ENCODE assay signal across 10 cellular contexts in genomic region chr18:41767960-41768359, GRCh38.
DNase-seq lines count a peak whose midpoint lies in the region; ATAC-seq, FAIRE-seq and TF ChIP-seq lines count a peak whose summit lies in the region.
"Had no signal": no experiment of that assay in that cellular context is flagged by ENCODE, and none has a peak within 500 bp of the region (broad histone marks: within the 10 kb centered on the region; RNA-seq: fewer than 3 reads in every experiment).

No MANE protein-coding gene starts in this region.

- no peaks in the 10 kb centered on the region for H3K36me3 Mint-ChIP-seq in astrocyte (ENCODE audit: low read depth, unreplicated experiment)
- no peaks in the 10 kb centered on the region for H3K36me3 Mint-ChIP-seq in CD4-positive, alpha-beta memory T cell

- BruUV-seq in IMR-90 (replicated peaks; lab: Mats Ljungman, UMichigan) = no TSS peak

- no peaks in the 10 kb centered on the region for H3K9me1 ChIP-seq in IMR-90 (ENCODE audit: insufficient read depth, low read length)

- H4K8ac ChIP-seq in IMR-90 (ENCODE audit: low read depth in 2 of 2, low read length in 2 of 2) = no peak overlapping the region

- no peak overlapping the region for H3K27ac ChIP-seq in IMR-90 (ENCODE audit: insufficient read depth, low read length)
- no peak overlapping the region for H3K27ac ChIP-seq in astrocyte (ENCODE audit: low read depth, low read length)
- no peak overlapping the region for H3K27ac ChIP-seq in CD4-positive, alpha-beta memory T cell (ENCODE audit: low read depth, low read length)

- no peaks in the 10 kb centered on the region for H3K79me2 ChIP-seq in astrocyte (ENCODE audit: insufficient read depth, low read length)

- H2BK120ac ChIP-seq in IMR-90 (ENCODE audit: low read depth, low read length) = no peak overlapping the region

- H3K4me3 Mint-ChIP-seq in astrocyte (ENCODE audit: unreplicated experiment) = no peak overlapping the region
- H3K4me3 Mint-ChIP-seq in CD4-positive, alpha-beta memory T cell = no peak overlapping the region

- WGBS in IMR-90 (ENCODE audit: extremely low coverage in 2 of 2, insufficient read length in 1 of 2), 2 experiments = no CpG with 5 or more reads among the region's 4 CpGs

- H3K18ac ChIP-seq in IMR-90 (ENCODE audit: low read depth, low read length) = no peak overlapping the region

- H3K4me1 Mint-ChIP-seq in astrocyte (ENCODE audit: low read depth, unreplicated experiment) = no peaks in the 10 kb centered on the region
- H3K4me1 Mint-ChIP-seq in CD4-positive, alpha-beta memory T cell = no peaks in the 10 kb centered on the region

- no peak overlapping the region for H3K27ac Mint-ChIP-seq in astrocyte (ENCODE audit: unreplicated experiment)
- H3K27ac Mint-ChIP-seq in CD4-positive, alpha-beta memory T cell = no peak overlapping the region

- H2BK20ac ChIP-seq in IMR-90 (ENCODE audit: low read depth, low read length) = no peak overlapping the region

- H2AK9ac ChIP-seq in IMR-90 (replicated peaks; ENCODE audit: low read depth, low read length, poor library complexity) = no peak overlapping the region

- DNase-seq in DMS53 treated with DMSO at 0.1 percent for 48 hours (lab: John Stamatoyannopoulos, UW; ENCODE audit: unreplicated experiment) (peak; percentile 63), IMR-90 (peak; percentile 48), astrocyte (ENCODE audit: low read depth) (peak; percentile 36), kidney tubule cell (ENCODE audit: low spot score) (peak; percentile 66)
- no peak for DNase-seq in central memory CD4-positive, alpha-beta T cell
- no peak for DNase-seq in stimulated activated CD4-positive, alpha-beta T cell treated with anti-CD3 and anti-CD28 coated beads, Interleukin-2, amount 100 ng/mL, for 48 hours
- no peak for DNase-seq in CD4-positive, alpha-beta memory T cell

- no peak overlapping the region for H2AFZ ChIP-seq in IMR-90 (replicated peaks; ENCODE audit: low read length, poor library complexity)
- H2AFZ ChIP-seq in astrocyte (ENCODE audit: low read depth, low read length) = no peak overlapping the region

- intact Hi-C loops in IMR-90 (cut with micrococcal nuclease) = no loop called here
- intact Hi-C loops in CD4-positive, alpha-beta memory T cell (cut with micrococcal nuclease) = no loop called here

- H2BK15ac ChIP-seq in IMR-90 (ENCODE audit: low read depth, low read length) = no peak overlapping the region

- peak; percentile 37 for TF ChIP-seq CTCF in IMR-90 (conservative IDR thresholded peaks at IDR 0.05; ENCODE audit: low read depth, low read length)
- peak; percentile 21 for TF ChIP-seq CTCF in astrocyte (IDR thresholded peaks at IDR 0.05; ENCODE audit: insufficient read depth, low read depth, low read length)

- H3K79me1 ChIP-seq in IMR-90 (ENCODE audit: low read depth in 1 of 2, low read length in 2 of 2) = no peaks in the 10 kb centered on the region

- H3K9me3 Mint-ChIP-seq in astrocyte (ENCODE audit: unreplicated experiment) = no peaks in the 10 kb centered on the region
- peaks cover 0 to 5% (median 0%) of the 10 kb centered on the region in 8 donors for H3K9me3 Mint-ChIP-seq in CD4-positive, alpha-beta memory T cell

- no peak for FAIRE-seq in astrocyte (lab: Jason Lieb, UNC)
- FAIRE-seq: endothelial cell of umbilical vein had no signal

- no peak overlapping the region for H2BK5ac ChIP-seq in IMR-90 (ENCODE audit: low read depth, low read length, poor library complexity, severe bottlenecking)

- ATAC-seq in IMR-90 (ENCODE audit: low read depth) (peak; percentile 35; the same call in 1 of the 2 replicates), HG03025 (IDR thresholded peaks at IDR 0.05; ENCODE audit: low FRiP score, unreplicated experiment) (no peak)
- ATAC-seq: Right ventricle myocardium inferior had no signal

- H4K91ac ChIP-seq in IMR-90 (ENCODE audit: insufficient read depth, low read depth, low read length) = no peak overlapping the region

- POLR2A ChIA-PET in IMR-90 (lab: Charles Lee; ENCODE audit: unreplicated experiment) = no interaction called here
- POLR2A ChIA-PET in CD4-positive, alpha-beta memory T cell (lab: Charles Lee; ENCODE audit: partially characterized antibody) = no interaction called here

- TF ChIP-seq POLR2A in IMR-90 (IDR thresholded peaks at IDR 0.05; ENCODE audit: low read depth, low read length) = no peak

- in situ Hi-C loops in IMR-90 (cut with MboI; ENCODE audit: low sequenced_read_pairs) = loop anchor here (5.0 to 10.0 kb wide), 2 partner anchors 63 to 134 kb away; no protein-coding TSS in a partner anchor

- H3K4me3 ChIP-seq in IMR-90 (ENCODE audit: insufficient read depth, low read depth, low read length) (no peak overlapping the region), astrocyte (ENCODE audit: insufficient read depth, low read depth, low read length) (no peak overlapping the region)
- H3K4me3 ChIP-seq in CD4-positive, alpha-beta memory T cell (ENCODE audit: low read length in 2 of 2) = no peak overlapping the region

- no peaks in the 10 kb centered on the region for H3K36me3 ChIP-seq in IMR-90 (ENCODE audit: control insufficient read depth, insufficient read depth, low read length)
- H3K36me3 ChIP-seq in astrocyte (ENCODE audit: insufficient read depth, low read length) = no peaks in the 10 kb centered on the region
- no peaks in the 10 kb centered on the region for H3K36me3 ChIP-seq in CD4-positive, alpha-beta memory T cell (ENCODE audit: insufficient read depth, low read length)

- peak; percentile 33 for TF ChIP-seq RAD21 in IMR-90 (IDR thresholded peaks at IDR 0.05; ENCODE audit: low read length)

- H4K20me1 ChIP-seq in IMR-90 (ENCODE audit: insufficient read depth, low read length) (no peaks in the 10 kb centered on the region), astrocyte (ENCODE audit: insufficient read depth, low read length) (no peaks in the 10 kb centered on the region)

- H3K27me3 ChIP-seq in IMR-90 (ENCODE audit: control insufficient read depth, insufficient read depth, low read length) = no peaks in the 10 kb centered on the region; the same call in 1 of the 2 replicates
- H3K27me3 ChIP-seq in astrocyte (ENCODE audit: insufficient read depth, low read length) = no peaks in the 10 kb centered on the region
- no peaks in the 10 kb centered on the region for H3K27me3 ChIP-seq in CD4-positive, alpha-beta memory T cell (ENCODE audit: insufficient read depth, low read length)

- H3K9me3 ChIP-seq in IMR-90 (ENCODE audit: control insufficient read depth, insufficient read depth, low read length) (no peaks in the 10 kb centered on the region), astrocyte (ENCODE audit: insufficient read depth, low read depth, low read length) (no peaks in the 10 kb centered on the region)
- H3K9me3 ChIP-seq in CD4-positive, alpha-beta memory T cell (ENCODE audit: control insufficient read depth in 1 of 2, low read length in 2 of 2) = no peaks in the 10 kb centered on the region

- H3K4me1 ChIP-seq in IMR-90 (ENCODE audit: control insufficient read depth, insufficient read depth, low read length) = no peaks in the 10 kb centered on the region
- no peaks in the 10 kb centered on the region for H3K4me1 ChIP-seq in astrocyte (ENCODE audit: insufficient read depth, low read length)
- no peaks in the 10 kb centered on the region for H3K4me1 ChIP-seq in CD4-positive, alpha-beta memory T cell (ENCODE audit: insufficient read depth, low read length)

- CTCF ChIA-PET in IMR-90 (lab: Yijun Ruan, JAX) = no interaction called here
- CTCF ChIA-PET in CD4-positive, alpha-beta memory T cell (lab: Charles Lee; ENCODE audit: partially characterized antibody) = no interaction called here

- no peak overlapping the region for H3K14ac ChIP-seq in IMR-90 (replicated peaks; ENCODE audit: low read depth, low read length)

- H3K9ac ChIP-seq in IMR-90 (ENCODE audit: low read depth, low read length) (no peak overlapping the region), astrocyte (ENCODE audit: low read length) (no peak overlapping the region)

- no peak overlapping the region for H4K5ac ChIP-seq in IMR-90 (ENCODE audit: low read depth, low read length)

- H3K27me3 Mint-ChIP-seq in astrocyte (ENCODE audit: low read depth, unreplicated experiment) = no peaks in the 10 kb centered on the region
- no peaks in the 10 kb centered on the region for H3K27me3 Mint-ChIP-seq in CD4-positive, alpha-beta memory T cell

- H2AK5ac ChIP-seq in IMR-90 (ENCODE audit: low read depth, low read length) = no peak overlapping the region

- H3K4ac ChIP-seq in IMR-90 (ENCODE audit: low read depth, low read length) = no peak overlapping the region

- no peak overlapping the region for H3K56ac ChIP-seq in IMR-90 (ENCODE audit: extremely low read depth, insufficient read depth, low read length)

- dilution Hi-C loops in IMR-90 (cut with HindIII; ENCODE audit: low sequenced_read_pairs, unreplicated experiment) = no loop called here

- no peak overlapping the region for H3K23ac ChIP-seq in IMR-90 (ENCODE audit: low read depth, low read length)

- H3K4me2 ChIP-seq in IMR-90 (ENCODE audit: low read depth, low read length) (no peak overlapping the region), astrocyte (ENCODE audit: low read length) (no peak overlapping the region)

TF ChIP-seq in IMR-90, 13 proteins besides CTCF, POLR2A, EP300 and RAD21 (continues in another document):
- TF ChIP-seq USF2 (IDR thresholded peaks at IDR 0.05; ENCODE audit: low read depth, low read length) = no peak
- no peak for TF ChIP-seq FOS (IDR thresholded peaks at IDR 0.05; ENCODE audit: low read depth, low read length)
- TF ChIP-seq RCOR1 (IDR thresholded peaks at IDR 0.05; ENCODE audit: insufficient replicate concordance, low read length) = no peak
- TF ChIP-seq MAFK (IDR thresholded peaks at IDR 0.05; ENCODE audit: low read depth, low read length) = no peak
- no peak for TF ChIP-seq ELK1 (IDR thresholded peaks at IDR 0.05; ENCODE audit: borderline replicate concordance, low read depth, low read length)
- TF ChIP-seq NFE2L2 (IDR thresholded peaks at IDR 0.05; ENCODE audit: low read depth, low read length) = no peak
- no peak for TF ChIP-seq RFX5 (IDR thresholded peaks at IDR 0.05; ENCODE audit: low read depth, low read length)
- no peak for TF ChIP-seq MAZ (IDR thresholded peaks at IDR 0.05; ENCODE audit: borderline replicate concordance, low read depth, low read length)

Comparison
In these comparisons a context has a peak if more than half of its experiments do, and no peak if none do; other contexts are left out.
1. DNase-seq: peak in DMS53 treated with DMSO at 0.1 percent for 48 hours (single experiment), IMR-90 (single experiment), astrocyte (single experiment) and kidney tubule cell (single experiment); none in central memory CD4-positive, alpha-beta T cell (single experiment), stimulated activated CD4-positive, alpha-beta T cell treated with anti-CD3 and anti-CD28 coated beads, Interleukin-2, amount 100 ng/mL, for 48 hours (0 of 2) and CD4-positive, alpha-beta memory T cell (0 of 5).